ENCODE assay signal across 26 cellular contexts in the genomic region with DNA sequence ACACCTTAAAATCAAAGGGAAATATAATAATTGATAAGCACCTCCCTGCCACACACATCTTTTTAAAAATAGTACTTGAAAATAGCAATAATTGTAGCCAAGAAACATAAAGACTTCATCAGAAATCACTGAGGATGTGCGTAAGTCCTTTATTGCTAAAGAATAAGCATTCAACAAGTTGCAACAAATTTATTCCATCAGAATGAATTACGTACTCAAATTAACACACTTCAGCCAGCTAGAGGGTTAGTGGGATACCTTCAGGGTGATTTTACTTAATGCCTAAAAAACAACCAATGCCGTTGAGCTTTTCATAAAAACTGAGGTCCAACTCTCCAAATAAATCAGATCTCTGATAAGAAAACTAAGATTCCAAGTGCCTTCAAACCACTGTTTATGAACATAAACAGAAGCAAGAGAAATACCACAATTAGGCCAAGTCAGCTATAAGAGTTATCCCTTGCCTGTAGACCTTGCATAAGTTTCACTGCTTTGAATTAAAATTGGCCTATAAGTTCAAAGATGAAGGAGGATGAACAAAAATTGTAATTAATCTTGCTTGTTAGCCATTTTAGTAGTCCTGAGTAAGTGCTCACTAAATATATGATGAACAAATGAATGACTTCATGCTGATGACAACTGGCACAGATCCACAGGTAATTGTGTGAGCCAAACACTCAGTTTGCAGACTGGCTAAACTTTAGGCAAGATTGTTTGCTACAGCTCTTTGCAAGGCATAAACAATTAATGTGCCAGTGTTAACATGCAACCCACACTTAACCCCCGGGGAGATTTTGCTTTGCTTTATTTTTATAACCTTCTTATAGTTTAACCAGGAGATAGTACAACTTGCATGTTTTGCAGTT.
DNase-seq lines count a peak whose midpoint lies in the region; ATAC-seq, FAIRE-seq and TF ChIP-seq lines count a peak whose summit lies in the region.
"Had no signal": no experiment of that assay in that cellular context is flagged by ENCODE, and none has a peak within 500 bp of the region (broad histone marks: within the 10 kb centered on the region; RNA-seq: fewer than 3 reads in every experiment).

No MANE protein-coding gene starts in this region.

- POLR2A ChIA-PET in IMR-90 (lab: Charles Lee; ENCODE audit: unreplicated experiment) (interaction anchor here (1.3 kb wide), 1 partner anchor 97 kb away, joined by 4 read pairs; no protein-coding TSS in a partner anchor), HEK293T (lab: Yijun Ruan, JAX) (no interaction called here)

- H3K36me3 ChIP-seq in IMR-90 (ENCODE audit: control insufficient read depth, insufficient read depth, low read length): no peaks in the 10 kb centered on the region
- H3K36me3 ChIP-seq in bronchial epithelial cell (ENCODE audit: control insufficient read depth, insufficient read depth, low read length): no peaks in the 10 kb centered on the region
- H3K36me3 ChIP-seq in WERI-Rb-1: no peaks in the 10 kb centered on the region
- H3K36me3 ChIP-seq: BE2C had no signal

- no peaks in the 10 kb centered on the region for H3K9me1 ChIP-seq in IMR-90 (ENCODE audit: insufficient read depth, low read length)

- H4K8ac ChIP-seq in IMR-90 (ENCODE audit: low read depth in 2 of 2, low read length in 2 of 2): peak overlapping the region; percentile 63 to 73; a peak in 3 of 4 replicates

- CTCF ChIA-PET in IMR-90 (lab: Yijun Ruan, JAX): interaction anchor here (1.3 kb wide), 1 partner anchor 15 kb away, joined by 3 read pairs; no protein-coding TSS in a partner anchor
- CTCF ChIA-PET in HEK293T (lab: Yijun Ruan, JAX): no interaction called here

- peaks cover 0 to 6% of the 10 kb centered on the region in 2 experiments; a peak in 2 of 4 replicates for H3K79me1 ChIP-seq in IMR-90 (ENCODE audit: low read depth in 1 of 2, low read length in 2 of 2)

- H3K14ac ChIP-seq in IMR-90 (replicated peaks; ENCODE audit: low read depth, low read length): peak overlapping the region; percentile 73

- no CpG with 5 or more reads among the region's 4 CpGs for WGBS in IMR-90 (ENCODE audit: extremely low coverage in 2 of 2, insufficient read length in 1 of 2), 2 experiments

- H3K4me3 ChIP-seq in IMR-90 (ENCODE audit: insufficient read depth, low read depth, low read length) (no peak overlapping the region), bronchial epithelial cell (ENCODE audit: low read depth, low read length) (no peak overlapping the region), fibroblast of villous mesenchyme (ENCODE audit: low read depth, low read length) (no peak overlapping the region), WERI-Rb-1 (ENCODE audit: low read depth, low read length) (no peak overlapping the region)
- H3K4me3 ChIP-seq: K562 had no signal

- TF ChIP-seq CTCF in IMR-90 (conservative IDR thresholded peaks at IDR 0.05; ENCODE audit: low read depth, low read length): no peak
- no peak for TF ChIP-seq CTCF in bronchial epithelial cell (IDR thresholded peaks at IDR 0.05; ENCODE audit: insufficient read depth, low read length, severe bottlenecking)
- TF ChIP-seq CTCF in fibroblast of villous mesenchyme (IDR thresholded peaks at IDR 0.05; ENCODE audit: insufficient read depth, low read depth, low read length): no peak
- no peak for TF ChIP-seq CTCF in WERI-Rb-1 (IDR thresholded peaks at IDR 0.05; ENCODE audit: low read depth, low read length)

- ATAC-seq in IMR-90 (ENCODE audit: low read depth) (peak; percentile 41), GM18867 (IDR thresholded peaks at IDR 0.05; ENCODE audit: unreplicated experiment) (no peak)
- ATAC-seq: HepG2, K562 had no signal

- peak overlapping the region; percentile 91 for H2BK15ac ChIP-seq in IMR-90 (ENCODE audit: low read depth, low read length)

- H2BK120ac ChIP-seq in IMR-90 (ENCODE audit: low read depth, low read length): peak overlapping the region; percentile 88

- intact Hi-C loops in IMR-90 (cut with micrococcal nuclease): no loop called here

- peak overlapping the region; percentile 53; the same call in 1 of the 2 replicates for H4K91ac ChIP-seq in IMR-90 (ENCODE audit: insufficient read depth, low read depth, low read length)

- in situ Hi-C loops in IMR-90 (cut with MboI; ENCODE audit: low sequenced_read_pairs): no loop called here

- no TSS peak for BruUV-seq in IMR-90 (replicated peaks; lab: Mats Ljungman, UMichigan)

- no peaks in the 10 kb centered on the region for H3K27me3 ChIP-seq in IMR-90 (ENCODE audit: control insufficient read depth, insufficient read depth, low read length)
- no peaks in the 10 kb centered on the region for H3K27me3 ChIP-seq in bronchial epithelial cell (ENCODE audit: control insufficient read depth, insufficient read depth, low read length)
- peaks cover 9% of the 10 kb centered on the region for H3K27me3 ChIP-seq in WERI-Rb-1 (ENCODE audit: insufficient read depth, low read depth, severe bottlenecking)
- H3K27me3 ChIP-seq: BE2C had no signal

- FAIRE-seq in bronchial epithelial cell (lab: Jason Lieb, UNC): no peak
- FAIRE-seq: GM12891, H1, HepG2, K562 had no signal

- dilution Hi-C loops in IMR-90 (cut with HindIII; ENCODE audit: low sequenced_read_pairs, unreplicated experiment): no loop called here

- peak overlapping the region; percentile 96 for H4K5ac ChIP-seq in IMR-90 (ENCODE audit: low read depth, low read length)

- no peak overlapping the region for H2AK9ac ChIP-seq in IMR-90 (replicated peaks; ENCODE audit: low read depth, low read length, poor library complexity)

- TF ChIP-seq RAD21 in IMR-90 (IDR thresholded peaks at IDR 0.05; ENCODE audit: low read length): no peak

- peak; percentile 47 for DNase-seq in EH (ENCODE audit: low read depth)
- DNase-seq in IMR-90: no peak
- DNase-seq in bronchial epithelial cell (ENCODE audit: low read depth): peak; percentile 89
- peak; percentile 62 for DNase-seq in fibroblast of villous mesenchyme (ENCODE audit: low read depth)
- no peak for DNase-seq in WERI-Rb-1
- no peak for DNase-seq in amygdala (lab: John Stamatoyannopoulos, UW)
- DNase-seq in HEK293T (ENCODE audit: extremely low spot score): no peak
- DNase-seq: 8988T; ACHN; BE2C; CD8-positive, alpha-beta memory T cell; DMS 273 treated with DMSO at 0.1 percent for 48 hours; DMS79; GF-D8; Kasumi-1; MM.1S; NCI-H2029; NCI-H446 treated with DMSO at 0.1 percent for 48 hours; NCI-H526 treated with DMSO at 0.1 percent for 48 hours; RPMI8226; SHP77 had no signal

- TF ChIP-seq POLR2A in IMR-90 (IDR thresholded peaks at IDR 0.05; ENCODE audit: low read depth, low read length): no peak

- no peak overlapping the region for H2AFZ ChIP-seq in IMR-90 (replicated peaks; ENCODE audit: low read length, poor library complexity)

- peak overlapping the region; percentile 35; the same call in 1 of the 2 replicates for H3K9ac ChIP-seq in IMR-90 (ENCODE audit: low read depth, low read length)

- H3K23ac ChIP-seq in IMR-90 (ENCODE audit: low read depth, low read length): peak overlapping the region; percentile 29; the same call in 1 of the 2 replicates

- H3K18ac ChIP-seq in IMR-90 (ENCODE audit: low read depth, low read length): peak overlapping the region; percentile 91

- H3K56ac ChIP-seq in IMR-90 (ENCODE audit: extremely low read depth, insufficient read depth, low read length): peak overlapping the region; percentile 71; the same call in 1 of the 2 replicates

- peak overlapping the region; percentile 92 for H3K27ac ChIP-seq in IMR-90 (ENCODE audit: insufficient read depth, low read length)
- no peak overlapping the region for H3K27ac ChIP-seq in WERI-Rb-1

- peak overlapping the region; percentile 96 for H2BK5ac ChIP-seq in IMR-90 (ENCODE audit: low read depth, low read length, poor library complexity, severe bottlenecking)

- no peaks in the 10 kb centered on the region; the same call in 1 of the 2 replicates for H3K9me3 ChIP-seq in IMR-90 (ENCODE audit: control insufficient read depth, insufficient read depth, low read length)
- H3K9me3 ChIP-seq in WERI-Rb-1 (ENCODE audit: severe bottlenecking): no peaks in the 10 kb centered on the region
- H3K9me3 ChIP-seq: BE2C had no signal

- H2AK5ac ChIP-seq in IMR-90 (ENCODE audit: low read depth, low read length): peak overlapping the region; percentile 45; the same call in 1 of the 2 replicates

- H3K4me1 ChIP-seq in IMR-90 (ENCODE audit: control insufficient read depth, insufficient read depth, low read length): peaks cover 14% of the 10 kb centered on the region
- H3K4me1 ChIP-seq: BE2C had no signal

- H2BK20ac ChIP-seq in IMR-90 (ENCODE audit: low read depth, low read length): peak overlapping the region; percentile 89

- H3K4ac ChIP-seq in IMR-90 (ENCODE audit: low read depth, low read length): peak overlapping the region; percentile 80

- no peak overlapping the region for H3K4me2 ChIP-seq in IMR-90 (ENCODE audit: low read depth, low read length)

- no peaks in the 10 kb centered on the region for H4K20me1 ChIP-seq in IMR-90 (ENCODE audit: insufficient read depth, low read length)

TF ChIP-seq in IMR-90, 13 proteins besides CTCF, POLR2A, EP300 and RAD21 (continues in another document):
- TF ChIP-seq MXI1 (IDR thresholded peaks at IDR 0.05; ENCODE audit: borderline replicate concordance, low read depth, low read length): no peak
- TF ChIP-seq SMC3 (IDR thresholded peaks at IDR 0.05; ENCODE audit: low read depth, low read length): no peak
- no peak for TF ChIP-seq NFE2L2 (IDR thresholded peaks at IDR 0.05; ENCODE audit: low read depth, low read length)
- TF ChIP-seq RFX5 (IDR thresholded peaks at IDR 0.05; ENCODE audit: low read depth, low read length): no peak
- no peak for TF ChIP-seq FOS (IDR thresholded peaks at IDR 0.05; ENCODE audit: low read depth, low read length)
- TF ChIP-seq CEBPB (IDR thresholded peaks at IDR 0.05; ENCODE audit: low read depth, low read length): no peak

TF ChIP-seq in HEK293T, 16 proteins besides CTCF, POLR2A, EP300 and RAD21:
- TF ChIP-seq, protein P1, sequence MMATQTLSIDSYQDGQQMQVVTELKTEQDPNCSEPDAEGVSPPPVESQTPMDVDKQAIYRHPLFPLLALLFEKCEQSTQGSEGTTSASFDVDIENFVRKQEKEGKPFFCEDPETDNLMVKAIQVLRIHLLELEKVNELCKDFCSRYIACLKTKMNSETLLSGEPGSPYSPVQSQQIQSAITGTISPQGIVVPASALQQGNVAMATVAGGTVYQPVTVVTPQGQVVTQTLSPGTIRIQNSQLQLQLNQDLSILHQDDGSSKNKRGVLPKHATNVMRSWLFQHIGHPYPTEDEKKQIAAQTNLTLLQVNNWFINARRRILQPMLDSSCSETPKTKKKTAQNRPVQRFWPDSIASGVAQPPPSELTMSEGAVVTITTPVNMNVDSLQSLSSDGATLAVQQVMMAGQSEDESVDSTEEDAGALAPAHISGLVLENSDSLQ (IDR thresholded peaks at IDR 0.05): no peak
- TF ChIP-seq TARDBP (IDR thresholded peaks at IDR 0.05): no peak
TF ChIP-seq in HEK293T: peak in this region for 0.

Comparison
In these comparisons a context has a peak if more than half of its experiments do, and no peak if none do; other contexts are left out.
1. DNase-seq: peak in EH (single experiment), bronchial epithelial cell (single experiment) and fibroblast of villous mesenchyme (single experiment); none in IMR-90 (single experiment), WERI-Rb-1 (single experiment), amygdala (0 of 56) and HEK293T (single experiment).